In genomic region chr4:16161866-16162408, GRCh38 we compare ENCODE assay signal across 27 cellular contexts.
DNase-seq lines count a peak whose midpoint lies in the region; ATAC-seq and TF ChIP-seq lines count a peak whose summit lies in the region.
"Had no signal": no experiment of that assay in that cellular context is flagged by ENCODE, and none has a peak within 500 bp of the region (broad histone marks: within the 10 kb centered on the region; RNA-seq: fewer than 3 reads in every experiment).

No MANE protein-coding gene starts in this region.

- H3K36me3 ChIP-seq in psoas muscle (ENCODE audit: insufficient read depth in 1 of 2, low read depth in 1 of 2): peaks cover 2 to 49% of the 10 kb centered on the region in 2 donors
- H3K36me3 ChIP-seq: prostate gland had no signal

- CTCF ChIA-PET in activated CD4-positive, alpha-beta T cell treated with anti-CD3 and anti-CD28 coated beads for 36 hours (lab: Charles Lee): interaction anchor here (0.9 kb wide), 1 partner anchor 37 kb away, joined by 4 read pairs; no protein-coding TSS in a partner anchor
- CTCF ChIA-PET in activated CD4-positive, alpha-beta T cell treated with anti-CD3 and anti-CD28 coated beads, Interleukin-2, amount 10 ng/mL, durations not matched to agents 7 days and 5 days (lab: Charles Lee): interaction anchor here (2.1 kb wide), 1 partner anchor 44 kb away, joined by 6 read pairs; no protein-coding TSS in a partner anchor

- H3K9me3 Mint-ChIP-seq in activated CD4-positive, alpha-beta T cell treated with anti-CD3 and anti-CD28 coated beads for 36 hours (ENCODE audit: low read depth): no peaks in the 10 kb centered on the region
- no peaks in the 10 kb centered on the region for H3K9me3 Mint-ChIP-seq in activated CD4-positive, alpha-beta T cell treated with anti-CD3 and anti-CD28 coated beads, Interleukin-2, amount 10 ng/mL, durations not matched to agents 7 days and 5 days
- H3K9me3 Mint-ChIP-seq in brain: no peaks in the 10 kb centered on the region
- H3K9me3 Mint-ChIP-seq: central memory CD8-positive, alpha-beta T cell; neural crest cell; T-helper 1 cell treated with Interleukin-12 subunit alpha and Interleukin-12 subunit beta and Interleukin-4 antibody, amounts not matched to agents 30 μg/mL and 1 μg/mL, for 36 hours had no signal

- no peaks in the 10 kb centered on the region for H3K4me1 ChIP-seq in psoas muscle
- H3K4me1 ChIP-seq: A549, ascending aorta, prostate gland had no signal

- intact Hi-C loops in activated CD4-positive, alpha-beta T cell treated with anti-CD3 and anti-CD28 coated beads for 36 hours (cut with DNase I, micrococcal nuclease): no loop called here
- intact Hi-C loops in psoas muscle (cut with DNase I): loop anchor here in 1 of 2 donors (5.0 kb wide), 1 partner anchor 135 kb away; no protein-coding TSS in a partner anchor

- peak overlapping the region; percentile 43 for H3K27ac Mint-ChIP-seq in activated CD4-positive, alpha-beta T cell treated with anti-CD3 and anti-CD28 coated beads for 36 hours
- no peak overlapping the region for H3K27ac Mint-ChIP-seq in activated CD4-positive, alpha-beta T cell treated with anti-CD3 and anti-CD28 coated beads, Interleukin-2, amount 10 ng/mL, durations not matched to agents 7 days and 5 days
- H3K27ac Mint-ChIP-seq in brain: peak overlapping the region in 3 of 5 experiments; percentile 47 to 73 (median 65)
- H3K27ac Mint-ChIP-seq: T-helper 1 cell treated with Interleukin-12 subunit alpha and Interleukin-12 subunit beta and Interleukin-4 antibody, amounts not matched to agents 30 μg/mL and 1 μg/mL, for 36 hours had no signal

- H3K4me3 ChIP-seq in psoas muscle: no peak overlapping the region
- H3K4me3 ChIP-seq: A549, ascending aorta, mucosa of descending colon, prostate gland, stomach, transverse colon had no signal

- no peak for DNase-seq in activated CD4-positive, alpha-beta T cell treated with anti-CD3 and anti-CD28 coated beads for 36 hours
- DNase-seq in activated CD4-positive, alpha-beta T cell treated with anti-CD3 and anti-CD28 coated beads, Interleukin-2, amount 10 ng/mL, durations not matched to agents 7 days and 5 days: no peak
- DNase-seq in HT-29 (ENCODE audit: low spot score) (peak; percentile 19), psoas muscle (no peak), GM10266 (ENCODE audit: extremely low spot score) (no peak), activated gamma-delta T cell treated with Interleukin-2 at 50 U/mL for 16 hours (no peak)
- DNase-seq: activated CD4-positive, alpha-beta T cell treated with anti-CD3 and anti-CD28 coated beads, Interleukin-2, amount 50 U/mL, for 48 hours; activated naive CD4-positive, alpha-beta T cell treated with anti-CD3 and anti-CD28 coated beads, Interleukin-2, amount 50 U/mL, for 16 hours; BE2C; foreskin fibroblast; mucosa of descending colon; NCI-H1092 treated with DMSO at 0.1 percent for 48 hours; NCI-H2029 treated with DMSO at 0.1 percent for 48 hours; NCI-H446 treated with DMSO at 0.1 percent for 48 hours; stomach; transverse colon; WERI-Rb-1 had no signal

- ATAC-seq in activated CD4-positive, alpha-beta T cell treated with anti-CD3 and anti-CD28 coated beads for 36 hours: no peak
- ATAC-seq in psoas muscle (no peak), GM19328 (IDR thresholded peaks at IDR 0.05; ENCODE audit: unreplicated experiment) (no peak)
- ATAC-seq: A549, mucosa of descending colon, Panc1 had no signal

- H3K36me3 Mint-ChIP-seq in activated CD4-positive, alpha-beta T cell treated with anti-CD3 and anti-CD28 coated beads for 36 hours (ENCODE audit: low read depth): peaks cover 33% of the 10 kb centered on the region
- peaks cover 33% of the 10 kb centered on the region for H3K36me3 Mint-ChIP-seq in activated CD4-positive, alpha-beta T cell treated with anti-CD3 and anti-CD28 coated beads, Interleukin-2, amount 10 ng/mL, durations not matched to agents 7 days and 5 days (ENCODE audit: low read depth)
- H3K36me3 Mint-ChIP-seq in brain: peaks cover 50% of the 10 kb centered on the region

- H3K4me1 Mint-ChIP-seq in activated CD4-positive, alpha-beta T cell treated with anti-CD3 and anti-CD28 coated beads for 36 hours: no peaks in the 10 kb centered on the region
- H3K4me1 Mint-ChIP-seq in activated CD4-positive, alpha-beta T cell treated with anti-CD3 and anti-CD28 coated beads, Interleukin-2, amount 10 ng/mL, durations not matched to agents 7 days and 5 days: peaks cover 2% of the 10 kb centered on the region
- H3K4me1 Mint-ChIP-seq in brain: peaks cover 34% of the 10 kb centered on the region
- H3K4me1 Mint-ChIP-seq: central memory CD8-positive, alpha-beta T cell had no signal

- H3K27me3 ChIP-seq in psoas muscle (ENCODE audit: insufficient read depth in 3 of 3, low read length in 2 of 3): no peaks in the 10 kb centered on the region
- H3K27me3 ChIP-seq: ascending aorta, BE2C, stomach, transverse colon had no signal

- no peak overlapping the region for H3K4me3 Mint-ChIP-seq in activated CD4-positive, alpha-beta T cell treated with anti-CD3 and anti-CD28 coated beads for 36 hours
- no peak overlapping the region for H3K4me3 Mint-ChIP-seq in activated CD4-positive, alpha-beta T cell treated with anti-CD3 and anti-CD28 coated beads, Interleukin-2, amount 10 ng/mL, durations not matched to agents 7 days and 5 days
- H3K4me3 Mint-ChIP-seq in brain: no peak overlapping the region
- H3K4me3 Mint-ChIP-seq: central memory CD8-positive, alpha-beta T cell; neural crest cell; T-helper 1 cell treated with Interleukin-12 subunit alpha and Interleukin-12 subunit beta and Interleukin-4 antibody, amounts not matched to agents 30 μg/mL and 1 μg/mL, for 36 hours had no signal

- TF ChIP-seq CTCF in brain (conservative IDR thresholded peaks at IDR 0.05): no peak
- peak; percentile 5 for TF ChIP-seq CTCF in psoas muscle (IDR thresholded peaks at IDR 0.05)
- no peak for TF ChIP-seq CTCF in GM10266 (IDR thresholded peaks at IDR 0.05; ENCODE audit: control insufficient read depth, insufficient read depth, low read depth, missing control alignments)

- POLR2A ChIA-PET in activated CD4-positive, alpha-beta T cell treated with anti-CD3 and anti-CD28 coated beads for 36 hours (lab: Charles Lee): no interaction called here
- POLR2A ChIA-PET in activated CD4-positive, alpha-beta T cell treated with anti-CD3 and anti-CD28 coated beads, Interleukin-2, amount 10 ng/mL, durations not matched to agents 7 days and 5 days (lab: Charles Lee): interaction anchor here (0.7 kb wide), 1 partner anchor 98 kb away, joined by 4 read pairs; no protein-coding TSS in a partner anchor

- H3K27ac ChIP-seq in psoas muscle: no peak overlapping the region
- H3K27ac ChIP-seq: A549, ascending aorta, epithelial cell of prostate, prostate gland, stomach, WERI-Rb-1 had no signal

- 75 to 76% (median 75%) methylated on average over 5 of the region's 5 CpGs for WGBS in psoas muscle, 3 donors

- H3K9me3 ChIP-seq in psoas muscle: no peaks in the 10 kb centered on the region
- H3K9me3 ChIP-seq: A549, ascending aorta, BE2C, mucosa of descending colon, prostate gland, stomach, transverse colon had no signal

- H3K27me3 Mint-ChIP-seq in activated CD4-positive, alpha-beta T cell treated with anti-CD3 and anti-CD28 coated beads for 36 hours: no peaks in the 10 kb centered on the region
- H3K27me3 Mint-ChIP-seq in activated CD4-positive, alpha-beta T cell treated with anti-CD3 and anti-CD28 coated beads, Interleukin-2, amount 10 ng/mL, durations not matched to agents 7 days and 5 days: no peaks in the 10 kb centered on the region
- H3K27me3 Mint-ChIP-seq in brain: no peaks in the 10 kb centered on the region
- H3K27me3 Mint-ChIP-seq: central memory CD8-positive, alpha-beta T cell had no signal
